Comparison of ENCODE assay signal across 18 cellular contexts in genomic region chr1:109331113-109331512, GRCh38. TPM values are rescaled to one million over a fixed set of nuclear protein-coding genes. Genes with fewer than 3 reads are reported as not detected.
DNase-seq lines count a peak whose midpoint lies in the region; ATAC-seq, FAIRE-seq and TF ChIP-seq lines count a peak whose summit lies in the region.
"Had no signal": no experiment of that assay in that cellular context is flagged by ENCODE, and none has a peak within 500 bp of the region (broad histone marks: within the 10 kb centered on the region; RNA-seq: fewer than 3 reads in every experiment).

No MANE protein-coding gene starts in this region.

- H4K20me1 ChIP-seq in GM23248 (ENCODE audit: insufficient read depth), result no peaks in the 10 kb centered on the region

- H3K9ac ChIP-seq in GM23248, result no peak overlapping the region

- no peak for ATAC-seq in pancreas
- ATAC-seq in right cardiac atrium, result no peak

- peak; percentile 5 for DNase-seq in NCI-H2227 (lab: John Stamatoyannopoulos, UW; ENCODE audit: unreplicated experiment)
- no peak for DNase-seq in NCI-H2227 treated with DMSO at 0.1 percent for 48 hours (lab: John Stamatoyannopoulos, UW)
- DNase-seq in GM23248, result peak; percentile 14
- DNase-seq in pancreas, result no peak
- no peak for DNase-seq in right cardiac atrium
- no peak for DNase-seq in NCI-H2107 treated with DMSO at 0.1 percent for 48 hours (lab: John Stamatoyannopoulos, UW; ENCODE audit: unreplicated experiment)
- DNase-seq in NCI-H524 (lab: John Stamatoyannopoulos, UW), result no peak
- DNase-seq: BE2C; CD4-positive, alpha-beta memory T cell; DMS153; H7 had no signal

- H3K27ac ChIP-seq in GM23248, result no peak overlapping the region
- no peak overlapping the region for H3K27ac ChIP-seq in pancreas
- H3K27ac ChIP-seq in right cardiac atrium (ENCODE audit: low read length), result no peak overlapping the region
- H3K27ac ChIP-seq: C4-2B had no signal

- H3F3A ChIP-seq in GM23248 (ENCODE audit: insufficient read depth), result no peaks in the 10 kb centered on the region

- no peaks in the 10 kb centered on the region for H3K9me2 ChIP-seq in GM23248 (ENCODE audit: insufficient read depth)

- in situ Hi-C loops in GM23248 (cut with MboI), result no loop called here

- peak; percentile 32 for FAIRE-seq in TTC549 (lab: Jason Lieb, UNC)
- peak; percentile 32 for FAIRE-seq in pancreas (lab: Jason Lieb, UNC)
- FAIRE-seq: GM18507 had no signal

- no peak overlapping the region for H3K4me3 ChIP-seq in GM23248
- H3K4me3 ChIP-seq in pancreas, result no peak overlapping the region
- H3K4me3 ChIP-seq in right cardiac atrium (ENCODE audit: low read length), result no peak overlapping the region

- H3K36me3 ChIP-seq in GM23248 (ENCODE audit: low read depth) (no peaks in the 10 kb centered on the region), pancreas (peaks cover 0 to 32% (median 10%) of the 10 kb centered on the region in 3 donors)

- intact Hi-C loops in pancreas (cut with DNase I) (no loop called here), right cardiac atrium (cut with DNase I) (no loop called here)

- no peaks in the 10 kb centered on the region for H3K79me2 ChIP-seq in GM23248 (ENCODE audit: insufficient read depth)

- no peak overlapping the region for H2AFZ ChIP-seq in GM23248

- H3K4me2 ChIP-seq in GM23248 (ENCODE audit: unreplicated experiment), result no peak overlapping the region

- H3K4me1 ChIP-seq in GM23248 (ENCODE audit: insufficient read depth) (no peaks in the 10 kb centered on the region), pancreas (no peaks in the 10 kb centered on the region), right cardiac atrium (ENCODE audit: control insufficient read depth, insufficient read depth, low read length) (no peaks in the 10 kb centered on the region)
- H3K4me1 ChIP-seq: BE2C had no signal

- TF ChIP-seq CTCF in pancreas (IDR thresholded peaks at IDR 0.05), result no peak

- H3K9me3 ChIP-seq in GM23248 (ENCODE audit: low read depth), result no peaks in the 10 kb centered on the region
- no peaks in the 10 kb centered on the region for H3K9me3 ChIP-seq in pancreas
- no peaks in the 10 kb centered on the region for H3K9me3 ChIP-seq in right cardiac atrium (ENCODE audit: control insufficient read depth, low read length)
- H3K9me3 ChIP-seq: BE2C had no signal

- H3K27me3 ChIP-seq in GM23248 (replicated peaks; ENCODE audit: insufficient read depth) (no peaks in the 10 kb centered on the region), pancreas (no peaks in the 10 kb centered on the region), right cardiac atrium (ENCODE audit: control insufficient read depth, insufficient read depth) (no peaks in the 10 kb centered on the region)
- H3K27me3 ChIP-seq: BE2C had no signal

RNA-seq across cellular contexts. Expression of gene MYBPHL, which starts 24.3 kb away (rescaled TPM):
- total RNA-seq in GM23248 (2014; rRNA removed; shearing (Covaris generic)), result not detected in 2 replicates
- polyA plus RNA-seq in GM23248 (2016; fragmentation: Nextera tagmentation; extraction: Ambion mirVana), result not detected in 2 replicates
- total RNA-seq in pancreas, result under 1 TPM in 2 of 6 donors, not detected in 4; 0.26 to 0.28 TPM
- polyA plus RNA-seq in pancreas, result 1 to 10 TPM in 1 of 2 donors, under 1 TPM in 1; 0.27 to 1.1 TPM
- 100 to 1,000 TPM; 115 to 521 (median 226) TPM for total RNA-seq in right cardiac atrium
- 322 TPM for polyA plus RNA-seq in right cardiac atrium
- total RNA-seq: A172; CD4-positive, alpha-beta memory T cell; Daoy; H7; HT1080 had no signal
- polyA plus RNA-seq: AG04450; CD4-positive, alpha-beta memory T cell had no signal

RNA-seq across cellular contexts. Expression of gene PSRC1, which starts 48.2 kb away (rescaled TPM):
- 15.6 and 20.5 TPM in 2 replicates for total RNA-seq in GM23248 (2014; rRNA removed; shearing (Covaris generic))
- polyA plus RNA-seq in GM23248 (2016; fragmentation: Nextera tagmentation; extraction: Ambion mirVana), result 11.6 and 15.3 TPM in 2 replicates
- total RNA-seq in pancreas, result 1 to 10 TPM in 2 of 6 donors, under 1 TPM in 4; 0.08 to 3.0 (median 0.78) TPM
- polyA plus RNA-seq in pancreas, result 1 to 10 TPM; 2.2 to 5.4 TPM
- total RNA-seq in right cardiac atrium, result 1 to 10 TPM; 1.6 to 4.6 (median 2.3) TPM
- 2.8 TPM for polyA plus RNA-seq in right cardiac atrium

Comparison
In these comparisons a context has a peak if more than half of its experiments do, and no peak if none do; other contexts are left out.
1. DNase-seq: peak in NCI-H2227 (single experiment) and GM23248 (single experiment); none in NCI-H2227 treated with DMSO at 0.1 percent for 48 hours (single experiment), pancreas (0 of 6), right cardiac atrium (0 of 3), NCI-H2107 treated with DMSO at 0.1 percent for 48 hours (single experiment) and NCI-H524 (0 of 2).
2. RNA of gene MYBPHL, which starts 24.3 kb away (total RNA-seq): 115 to 521 TPM in right cardiac atrium; 0.26 to 0.28 TPM in pancreas and not detected in GM23248; every median in the first group is over 10 times any median in the second.